In genomic region chr16:67137605-67138004, GRCh38 we compare ENCODE assay signal across 1 cellular context.
A peak's percentile ranks its signal among the peaks of the same experiment; 100 is the strongest.
TF ChIP-seq lines count a peak whose summit lies in the region.

No MANE protein-coding gene starts in this region.

TF ChIP-seq in HepG2, 621 proteins besides CTCF, POLR2A, EP300 and RAD21:
- 0 out of 2 replicates have a peak, but pooled peaks have one; percentile 38 for TF ChIP-seq PBX2 (CRISPR knock-in tag; IDR thresholded peaks at IDR 0.05)
- TF ChIP-seq XBP1 (CRISPR knock-in tag; IDR thresholded peaks at IDR 0.05) = no peak
- no peak for TF ChIP-seq CEBPG (CRISPR knock-in tag; IDR thresholded peaks at IDR 0.05)
- peak; percentile 86; the same call in 1 of the 2 replicates for TF ChIP-seq HOXA5 (CRISPR knock-in tag; IDR thresholded peaks at IDR 0.05)
- TF ChIP-seq, protein P1, sequence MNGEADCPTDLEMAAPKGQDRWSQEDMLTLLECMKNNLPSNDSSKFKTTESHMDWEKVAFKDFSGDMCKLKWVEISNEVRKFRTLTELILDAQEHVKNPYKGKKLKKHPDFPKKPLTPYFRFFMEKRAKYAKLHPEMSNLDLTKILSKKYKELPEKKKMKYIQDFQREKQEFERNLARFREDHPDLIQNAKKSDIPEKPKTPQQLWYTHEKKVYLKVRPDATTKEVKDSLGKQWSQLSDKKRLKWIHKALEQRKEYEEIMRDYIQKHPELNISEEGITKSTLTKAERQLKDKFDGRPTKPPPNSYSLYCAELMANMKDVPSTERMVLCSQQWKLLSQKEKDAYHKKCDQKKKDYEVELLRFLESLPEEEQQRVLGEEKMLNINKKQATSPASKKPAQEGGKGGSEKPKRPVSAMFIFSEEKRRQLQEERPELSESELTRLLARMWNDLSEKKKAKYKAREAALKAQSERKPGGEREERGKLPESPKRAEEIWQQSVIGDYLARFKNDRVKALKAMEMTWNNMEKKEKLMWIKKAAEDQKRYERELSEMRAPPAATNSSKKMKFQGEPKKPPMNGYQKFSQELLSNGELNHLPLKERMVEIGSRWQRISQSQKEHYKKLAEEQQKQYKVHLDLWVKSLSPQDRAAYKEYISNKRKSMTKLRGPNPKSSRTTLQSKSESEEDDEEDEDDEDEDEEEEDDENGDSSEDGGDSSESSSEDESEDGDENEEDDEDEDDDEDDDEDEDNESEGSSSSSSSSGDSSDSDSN (CRISPR knock-in tag; IDR thresholded peaks at IDR 0.05) = no peak
- TF ChIP-seq ETV6 (CRISPR knock-in tag; conservative IDR thresholded peaks at IDR 0.05) = no peak
- TF ChIP-seq MEIS2 (CRISPR knock-in tag; IDR thresholded peaks at IDR 0.05) = peak; percentile 47; the same call in 1 of the 2 replicates
- TF ChIP-seq TFE3 (CRISPR knock-in tag; IDR thresholded peaks at IDR 0.05) = no peak
TF ChIP-seq in HepG2: peak in this region for 3.
